ENCODE assay signal across 11 cellular contexts in genomic region chr4:105059337-105059736, GRCh38.
DNase-seq lines count a peak whose midpoint lies in the region; ATAC-seq lines count a peak whose summit lies in the region.
"Had no signal": no experiment of that assay in that cellular context is flagged by ENCODE, and none has a peak within 500 bp of the region (broad histone marks: within the 10 kb centered on the region; RNA-seq: fewer than 3 reads in every experiment).

No MANE protein-coding gene starts in this region.

- H3K27me3 Mint-ChIP-seq in activated T-cell treated with anti-CD3 and anti-CD28 coated beads, Interleukin-2, amount 50 U/mL, for 4 hours (ENCODE audit: low read depth): no peaks in the 10 kb centered on the region
- H3K27me3 Mint-ChIP-seq: B cell had no signal

- H3K4me3 Mint-ChIP-seq in activated T-cell treated with anti-CD3 and anti-CD28 coated beads, Interleukin-2, amount 50 U/mL, for 4 hours: no peak overlapping the region
- H3K4me3 Mint-ChIP-seq: B cell had no signal

- DNase-seq in activated T-cell treated with anti-CD3 and anti-CD28 coated beads, Interleukin-2, amount 50 U/mL, for 4 hours: no peak
- no peak for DNase-seq in activated T-cell treated with anti-CD3 and anti-CD28 coated beads for 4 hours
- DNase-seq in RKO (ENCODE audit: low spot score): peak; percentile 14
- DNase-seq in stimulated activated CD4-positive, alpha-beta T cell treated with anti-CD3 and anti-CD28 coated beads, Interleukin-4, amount 100 ng/mL, for 24 hours: peak; percentile 17
- DNase-seq in iPS-NIHi7 (ENCODE audit: extremely low spot score): no peak
- DNase-seq in DMS53 treated with DMSO at 0.1 percent for 48 hours (lab: John Stamatoyannopoulos, UW; ENCODE audit: unreplicated experiment): no peak
- DNase-seq in HuH-7 (ENCODE audit: low spot score): no peak
- DNase-seq: heart right ventricle, right cardiac atrium had no signal

- H3K9me3 Mint-ChIP-seq in activated T-cell treated with anti-CD3 and anti-CD28 coated beads, Interleukin-2, amount 50 U/mL, for 4 hours: no peaks in the 10 kb centered on the region

- no peaks in the 10 kb centered on the region for H3K36me3 Mint-ChIP-seq in activated T-cell treated with anti-CD3 and anti-CD28 coated beads, Interleukin-2, amount 50 U/mL, for 4 hours (ENCODE audit: insufficient read depth)

- peaks cover 44% of the 10 kb centered on the region for H3K4me1 Mint-ChIP-seq in activated T-cell treated with anti-CD3 and anti-CD28 coated beads, Interleukin-2, amount 50 U/mL, for 4 hours (ENCODE audit: low read depth)

- ATAC-seq in activated T-cell treated with anti-CD3 and anti-CD28 coated beads, Interleukin-2, amount 50 U/mL, for 4 hours: peak; percentile 47 to 59
- peak; percentile 21 for ATAC-seq in HG02763 (IDR thresholded peaks at IDR 0.05; ENCODE audit: unreplicated experiment)
- ATAC-seq: right cardiac atrium had no signal

Comparison
In these comparisons a context has a peak if more than half of its experiments do, and no peak if none do; other contexts are left out.
1. DNase-seq: peak in RKO (single experiment) and stimulated activated CD4-positive, alpha-beta T cell treated with anti-CD3 and anti-CD28 coated beads, Interleukin-4, amount 100 ng/mL, for 24 hours (single experiment); none in activated T-cell treated with anti-CD3 and anti-CD28 coated beads, Interleukin-2, amount 50 U/mL, for 4 hours (single experiment), activated T-cell treated with anti-CD3 and anti-CD28 coated beads for 4 hours (single experiment), iPS-NIHi7 (single experiment), DMS53 treated with DMSO at 0.1 percent for 48 hours (single experiment) and HuH-7 (single experiment).